ENCODE assay signal across 9 cellular contexts in genomic region chr2:68387408-68388350, GRCh38. TPM values are rescaled to one million over a fixed set of nuclear protein-coding genes. Genes with fewer than 3 reads are reported as not detected.
DNase-seq lines count a peak whose midpoint lies in the region; ATAC-seq and TF ChIP-seq lines count a peak whose summit lies in the region.
"Had no signal": no experiment of that assay in that cellular context is flagged by ENCODE, and none has a peak within 500 bp of the region (broad histone marks: within the 10 kb centered on the region; RNA-seq: fewer than 3 reads in every experiment).

No MANE protein-coding gene starts in this region.

- H3K27me3 Mint-ChIP-seq in CD8-positive, alpha-beta T cell (ENCODE audit: low read depth), result no peaks in the 10 kb centered on the region
- H3K27me3 Mint-ChIP-seq in activated naive CD8-positive, alpha-beta T cell treated with anti-CD3 and anti-CD28 coated beads, Interleukin-2, amount 50 U/mL, for 24 hours, result no peaks in the 10 kb centered on the region
- H3K27me3 Mint-ChIP-seq in type B pancreatic cell, result peaks cover 30% of the 10 kb centered on the region

- peak overlapping the region; percentile 82 for H3K27ac Mint-ChIP-seq in CD8-positive, alpha-beta T cell
- H3K27ac Mint-ChIP-seq in activated naive CD8-positive, alpha-beta T cell treated with anti-CD3 and anti-CD28 coated beads, Interleukin-2, amount 50 U/mL, for 24 hours, result peak overlapping the region; percentile 93
- no peak overlapping the region for H3K27ac Mint-ChIP-seq in type B pancreatic cell

- H3K36me3 ChIP-seq in CD8-positive, alpha-beta T cell (ENCODE audit: insufficient read depth, low read length), result no peaks in the 10 kb centered on the region

- no peaks in the 10 kb centered on the region for H3K27me3 ChIP-seq in CD8-positive, alpha-beta T cell (ENCODE audit: insufficient read depth, low read length)

- intact Hi-C loops in CD8-positive, alpha-beta T cell (cut with DNase I, micrococcal nuclease), result no loop called here

- peaks cover 40% of the 10 kb centered on the region for H3K4me1 ChIP-seq in CD8-positive, alpha-beta T cell (ENCODE audit: insufficient read depth, low read length)

- no peaks in the 10 kb centered on the region for H3K9me3 ChIP-seq in CD8-positive, alpha-beta T cell (ENCODE audit: low read length)

- peaks cover 49% of the 10 kb centered on the region for H3K4me1 Mint-ChIP-seq in CD8-positive, alpha-beta T cell (ENCODE audit: low read depth)
- H3K4me1 Mint-ChIP-seq in activated naive CD8-positive, alpha-beta T cell treated with anti-CD3 and anti-CD28 coated beads, Interleukin-2, amount 50 U/mL, for 24 hours, result peaks cover 67% of the 10 kb centered on the region
- no peaks in the 10 kb centered on the region for H3K4me1 Mint-ChIP-seq in type B pancreatic cell (ENCODE audit: unreplicated experiment)

- no peak overlapping the region for H3K27ac ChIP-seq in CD8-positive, alpha-beta T cell (ENCODE audit: low read depth, low read length)

- no peak for DNase-seq in CD8-positive, alpha-beta T cell
- DNase-seq in activated naive CD8-positive, alpha-beta T cell treated with anti-CD3 and anti-CD28 coated beads, Interleukin-2, amount 50 U/mL, for 24 hours, result no peak
- DNase-seq in type B pancreatic cell (ENCODE audit: extremely low spot score, unreplicated experiment), result no peak
- DNase-seq in NCI-H446 (lab: John Stamatoyannopoulos, UW), result no peak
- no peak for DNase-seq in NCI-H748 treated with DMSO at 0.1 percent for 48 hours (lab: John Stamatoyannopoulos, UW)

- no peak overlapping the region for H3K4me3 ChIP-seq in CD8-positive, alpha-beta T cell (ENCODE audit: low read depth, low read length)

- POLR2A ChIA-PET in CD8-positive, alpha-beta T cell (lab: Charles Lee), result interaction anchor here (1.2 kb wide), 1 partner anchor 9 kb away, joined by 3 read pairs; no protein-coding TSS in a partner anchor

- no peak for TF ChIP-seq CTCF in CD8-positive, alpha-beta T cell (IDR thresholded peaks at IDR 0.05)
- no peak for TF ChIP-seq CTCF in type B pancreatic cell (conservative IDR thresholded peaks at IDR 0.05)

- peaks cover 38% of the 10 kb centered on the region for H3K36me3 Mint-ChIP-seq in CD8-positive, alpha-beta T cell
- H3K36me3 Mint-ChIP-seq in activated naive CD8-positive, alpha-beta T cell treated with anti-CD3 and anti-CD28 coated beads, Interleukin-2, amount 50 U/mL, for 24 hours (ENCODE audit: low read depth), result peaks cover 15% of the 10 kb centered on the region
- H3K36me3 Mint-ChIP-seq in type B pancreatic cell, result no peaks in the 10 kb centered on the region

- peak overlapping the region; percentile 29 for H3K4me3 Mint-ChIP-seq in CD8-positive, alpha-beta T cell
- H3K4me3 Mint-ChIP-seq in activated naive CD8-positive, alpha-beta T cell treated with anti-CD3 and anti-CD28 coated beads, Interleukin-2, amount 50 U/mL, for 24 hours, result peak overlapping the region; percentile 66
- no peak overlapping the region for H3K4me3 Mint-ChIP-seq in type B pancreatic cell

- ATAC-seq in CD8-positive, alpha-beta T cell, result peak; percentile 53
- ATAC-seq in GM19452 (IDR thresholded peaks at IDR 0.05; ENCODE audit: unreplicated experiment) (peak; percentile 28), HG03520 (IDR thresholded peaks at IDR 0.05; ENCODE audit: unreplicated experiment) (peak; percentile 35), GM19324 (IDR thresholded peaks at IDR 0.05; ENCODE audit: low FRiP score, unreplicated experiment) (no peak)
- peak; percentile 75 for ATAC-seq in activated naive CD8-positive, alpha-beta T cell treated with anti-CD3 and anti-CD28 coated beads, Interleukin-2, amount 50 U/mL, for 24 hours

- CTCF ChIA-PET in CD8-positive, alpha-beta T cell (lab: Charles Lee), result interaction anchor here (1.6 to 2.5 kb wide), 2 partner anchors 54 kb away, joined by 5 to 8 read pairs; no protein-coding TSS in a partner anchor

- no peaks in the 10 kb centered on the region for H3K9me3 Mint-ChIP-seq in CD8-positive, alpha-beta T cell
- no peaks in the 10 kb centered on the region for H3K9me3 Mint-ChIP-seq in activated naive CD8-positive, alpha-beta T cell treated with anti-CD3 and anti-CD28 coated beads, Interleukin-2, amount 50 U/mL, for 24 hours
- H3K9me3 Mint-ChIP-seq in type B pancreatic cell, result no peaks in the 10 kb centered on the region

RNA-seq across cellular contexts. Expression of gene PLEK, which starts 22.6 kb away (rescaled TPM):
- 10 to 100 TPM; 10.3 to 11.6 TPM for total RNA-seq in CD8-positive, alpha-beta T cell
- total RNA-seq in type B pancreatic cell (ENCODE audit: low replicate concordance), result not detected in 2 replicates
- total RNA-seq: fibroblast of lung had no signal
